12 cellular contexts compared by ENCODE assay signal in the genomic region with DNA sequence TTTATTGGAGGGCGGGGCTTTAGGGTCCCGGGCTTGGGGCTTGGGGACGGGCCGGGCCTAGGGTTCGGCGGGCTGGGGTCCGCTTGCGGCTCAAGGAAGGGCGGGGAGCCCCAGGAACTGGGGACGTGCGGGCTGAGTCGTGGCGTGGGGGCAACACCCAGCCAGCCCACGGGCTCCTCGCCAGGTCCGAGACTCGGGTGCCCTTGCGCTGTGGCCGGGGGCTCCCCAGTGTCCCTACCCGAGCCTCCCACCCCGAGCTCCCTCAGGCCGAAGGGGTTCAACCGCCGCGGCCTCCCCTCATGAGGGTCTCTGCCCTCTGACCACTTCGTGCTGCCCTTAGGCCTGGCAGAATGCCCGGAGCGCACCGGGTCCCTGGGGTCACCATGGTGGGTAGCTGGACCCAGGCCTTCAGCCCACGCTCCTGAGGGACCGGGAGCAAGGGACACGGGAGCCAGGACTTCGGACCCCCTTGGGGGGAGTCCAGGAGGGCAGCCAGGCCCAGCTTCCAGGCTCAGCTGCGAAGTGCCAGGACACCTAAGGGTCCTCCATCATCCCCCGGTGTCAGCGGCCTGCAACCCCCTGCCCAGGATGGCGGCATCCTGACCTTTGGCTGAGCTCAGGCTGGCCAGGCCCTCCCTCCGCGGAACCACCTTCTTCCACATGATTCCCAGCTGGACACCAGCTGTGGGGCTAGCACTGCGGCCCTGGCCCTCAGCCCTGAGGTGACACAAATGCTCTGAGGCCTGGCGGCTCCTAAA. TPM values are rescaled to one million over a fixed set of nuclear protein-coding genes. Genes with fewer than 3 reads are reported as not detected.
DNase-seq lines count a peak whose midpoint lies in the region; ATAC-seq and TF ChIP-seq lines count a peak whose summit lies in the region.
"Had no signal": no experiment of that assay in that cellular context is flagged by ENCODE, and none has a peak within 500 bp of the region (broad histone marks: within the 10 kb centered on the region; RNA-seq: fewer than 3 reads in every experiment).

No MANE protein-coding gene starts in this region.

- no peak for ATAC-seq in mucosa of descending colon

- TF ChIP-seq CTCF in fibroblast of villous mesenchyme (IDR thresholded peaks at IDR 0.05; ENCODE audit: insufficient read depth, low read depth, low read length): no peak
- no peak for TF ChIP-seq CTCF in mucosa of descending colon (IDR thresholded peaks at IDR 0.05)
- no peak for TF ChIP-seq CTCF in type B pancreatic cell (conservative IDR thresholded peaks at IDR 0.05)

- H3K27me3 ChIP-seq in SJCRH30: no peaks in the 10 kb centered on the region

- H3K27ac ChIP-seq in SJCRH30: no peak overlapping the region

- DNase-seq in activated naive CD4-positive, alpha-beta T cell treated with anti-CD3 and anti-CD28 coated beads for 36 hours: no peak
- peak; percentile 8 for DNase-seq in fibroblast of villous mesenchyme (ENCODE audit: low read depth)
- peak in 2 of 3 donors; percentile 71 to 82 for DNase-seq in mucosa of descending colon
- DNase-seq in type B pancreatic cell (ENCODE audit: extremely low spot score, unreplicated experiment): no peak
- no peak for DNase-seq in dedifferentiated amniotic fluid mesenchymal stem cell (ENCODE audit: extremely low spot score)
- no peak for DNase-seq in SJCRH30
- no peak for DNase-seq in NCI-H2107 treated with DMSO at 0.1 percent for 48 hours (lab: John Stamatoyannopoulos, UW; ENCODE audit: unreplicated experiment)
- DNase-seq: ACHN, NCI-H2081 had no signal

- H3K9me3 ChIP-seq in mucosa of descending colon: no peaks in the 10 kb centered on the region
- no peaks in the 10 kb centered on the region for H3K9me3 ChIP-seq in SJCRH30 (replicated peaks)

- H3K9me3 Mint-ChIP-seq in activated naive CD4-positive, alpha-beta T cell treated with anti-CD3 and anti-CD28 coated beads, Interleukin-2, amount 50 U/mL, for 24 hours: no peaks in the 10 kb centered on the region
- no peaks in the 10 kb centered on the region for H3K9me3 Mint-ChIP-seq in activated naive CD4-positive, alpha-beta T cell treated with anti-CD3 and anti-CD28 coated beads for 36 hours
- no peaks in the 10 kb centered on the region for H3K9me3 Mint-ChIP-seq in type B pancreatic cell

- no peaks in the 10 kb centered on the region for H3K36me3 ChIP-seq in mucosa of descending colon (ENCODE audit: low read depth)
- H3K36me3 ChIP-seq in SJCRH30: no peaks in the 10 kb centered on the region

- CTCF ChIA-PET in activated naive CD4-positive, alpha-beta T cell treated with anti-CD3 and anti-CD28 coated beads for 36 hours (lab: Charles Lee): no interaction called here

- H3K4me1 Mint-ChIP-seq in activated naive CD4-positive, alpha-beta T cell treated with anti-CD3 and anti-CD28 coated beads, Interleukin-2, amount 50 U/mL, for 24 hours: no peaks in the 10 kb centered on the region
- peaks cover 3% of the 10 kb centered on the region for H3K4me1 Mint-ChIP-seq in activated naive CD4-positive, alpha-beta T cell treated with anti-CD3 and anti-CD28 coated beads for 36 hours (ENCODE audit: low read depth)
- H3K4me1 Mint-ChIP-seq in type B pancreatic cell (ENCODE audit: unreplicated experiment): peaks cover 10% of the 10 kb centered on the region

- H3K27ac Mint-ChIP-seq in activated naive CD4-positive, alpha-beta T cell treated with anti-CD3 and anti-CD28 coated beads, Interleukin-2, amount 50 U/mL, for 24 hours: no peak overlapping the region
- H3K27ac Mint-ChIP-seq in activated naive CD4-positive, alpha-beta T cell treated with anti-CD3 and anti-CD28 coated beads for 36 hours: no peak overlapping the region
- H3K27ac Mint-ChIP-seq in type B pancreatic cell: no peak overlapping the region

- H3K4me3 Mint-ChIP-seq in activated naive CD4-positive, alpha-beta T cell treated with anti-CD3 and anti-CD28 coated beads, Interleukin-2, amount 50 U/mL, for 24 hours: peak overlapping the region; percentile 15
- H3K4me3 Mint-ChIP-seq in activated naive CD4-positive, alpha-beta T cell treated with anti-CD3 and anti-CD28 coated beads for 36 hours: no peak overlapping the region
- H3K4me3 Mint-ChIP-seq in type B pancreatic cell: peak overlapping the region; percentile 45

- H3K4me3 ChIP-seq in fibroblast of villous mesenchyme (ENCODE audit: low read depth, low read length): no peak overlapping the region
- H3K4me3 ChIP-seq in mucosa of descending colon: no peak overlapping the region
- H3K4me3 ChIP-seq in SJCRH30: no peak overlapping the region

- H3K4me1 ChIP-seq in mucosa of descending colon (ENCODE audit: low read depth) (peaks cover 13% of the 10 kb centered on the region), SJCRH30 (no peaks in the 10 kb centered on the region)

- intact Hi-C loops in activated naive CD4-positive, alpha-beta T cell treated with anti-CD3 and anti-CD28 coated beads for 36 hours (cut with micrococcal nuclease): loop anchor here (1.0 kb wide), 1 partner anchor 96 kb away; no protein-coding TSS in a partner anchor
- intact Hi-C loops in mucosa of descending colon (cut with DNase I, micrococcal nuclease): no loop called here

- H3K36me3 Mint-ChIP-seq in activated naive CD4-positive, alpha-beta T cell treated with anti-CD3 and anti-CD28 coated beads, Interleukin-2, amount 50 U/mL, for 24 hours: no peaks in the 10 kb centered on the region
- peaks cover 7% of the 10 kb centered on the region for H3K36me3 Mint-ChIP-seq in activated naive CD4-positive, alpha-beta T cell treated with anti-CD3 and anti-CD28 coated beads for 36 hours (ENCODE audit: low read depth)
- peaks cover 10% of the 10 kb centered on the region for H3K36me3 Mint-ChIP-seq in type B pancreatic cell

- H3K27me3 Mint-ChIP-seq in activated naive CD4-positive, alpha-beta T cell treated with anti-CD3 and anti-CD28 coated beads, Interleukin-2, amount 50 U/mL, for 24 hours: no peaks in the 10 kb centered on the region
- no peaks in the 10 kb centered on the region for H3K27me3 Mint-ChIP-seq in activated naive CD4-positive, alpha-beta T cell treated with anti-CD3 and anti-CD28 coated beads for 36 hours (ENCODE audit: low read depth)
- no peaks in the 10 kb centered on the region for H3K27me3 Mint-ChIP-seq in type B pancreatic cell

RNA-seq across cellular contexts. Expression of a gene that starts 0.5 kb away (rescaled TPM):
- 10 to 100 TPM; 29.9 to 34.9 TPM for total RNA-seq in activated naive CD4-positive, alpha-beta T cell treated with anti-CD3 and anti-CD28 coated beads for 36 hours
- total RNA-seq in fibroblast of villous mesenchyme (7.3 and 13.2 TPM in 2 replicates), mucosa of descending colon (10 to 100 TPM; 13.5 to 22.2 (median 18.8) TPM), type B pancreatic cell (ENCODE audit: low replicate concordance) (20.4 and 21.7 TPM in 2 replicates)
- total RNA-seq in SJCRH30 (2014; rRNA removed; shearing (Covaris generic)): not detected in 2 replicates

RNA-seq across cellular contexts. Expression of a gene that starts 11.2 kb away (rescaled TPM):
- total RNA-seq in activated naive CD4-positive, alpha-beta T cell treated with anti-CD3 and anti-CD28 coated beads for 36 hours: not detected
- not detected in 2 replicates for total RNA-seq in fibroblast of villous mesenchyme
- 100 to 1,000 TPM in 2 of 3 donors, 10 to 100 TPM in 1; 69.0 to 215 (median 106) TPM for total RNA-seq in mucosa of descending colon
- total RNA-seq in type B pancreatic cell (ENCODE audit: low replicate concordance): 1.3 and 2.8 TPM in 2 replicates
- not detected in 2 replicates for total RNA-seq in SJCRH30 (2014; rRNA removed; shearing (Covaris generic))
- total RNA-seq: activated CD8-positive, alpha-beta memory T cell treated with anti-CD3 and anti-CD28 coated beads for 36 hours; ureter had no signal

RNA-seq across cellular contexts. Expression of a gene that starts 14.8 kb away (rescaled TPM):
- total RNA-seq in activated naive CD4-positive, alpha-beta T cell treated with anti-CD3 and anti-CD28 coated beads for 36 hours: 10 to 100 TPM; 45.8 to 48.7 TPM
- total RNA-seq in fibroblast of villous mesenchyme (50.3 and 59.6 TPM in 2 replicates), mucosa of descending colon (100 to 1,000 TPM in 2 of 3 donors, 10 to 100 TPM in 1; 97.7 to 180 (median 151) TPM), type B pancreatic cell (ENCODE audit: low replicate concordance) (106 and 127 TPM in 2 replicates)
- 63.6 and 65.7 TPM in 2 replicates for total RNA-seq in SJCRH30 (2014; rRNA removed; shearing (Covaris generic))

RNA-seq across cellular contexts. Expression of a gene that starts 20.7 kb away (rescaled TPM):
- 1 to 10 TPM; 4.4 to 5.0 TPM for total RNA-seq in activated naive CD4-positive, alpha-beta T cell treated with anti-CD3 and anti-CD28 coated beads for 36 hours
- total RNA-seq in fibroblast of villous mesenchyme (6.4 and 7.8 TPM in 2 replicates), mucosa of descending colon (1 to 10 TPM; 7.5 to 9.3 (median 8.3) TPM), type B pancreatic cell (ENCODE audit: low replicate concordance) (6.9 and 8.2 TPM in 2 replicates)
- total RNA-seq in SJCRH30 (2014; rRNA removed; shearing (Covaris generic)): not detected in 2 replicates

RNA-seq across cellular contexts. Expression of a gene that starts 21.6 kb away (rescaled TPM):
- not detected for total RNA-seq in activated naive CD4-positive, alpha-beta T cell treated with anti-CD3 and anti-CD28 coated beads for 36 hours
- total RNA-seq in fibroblast of villous mesenchyme (not detected in 2 replicates), mucosa of descending colon (1 to 10 TPM in 2 of 3 donors, not detected in 1; 1.1 to 7.5 TPM), type B pancreatic cell (ENCODE audit: low replicate concordance) (3.6 and 8.5 TPM in 2 replicates)
- total RNA-seq in SJCRH30 (2014; rRNA removed; shearing (Covaris generic)): not detected in 2 replicates
- total RNA-seq: activated CD8-positive, alpha-beta memory T cell treated with anti-CD3 and anti-CD28 coated beads for 36 hours; ureter had no signal

Comparison
In these comparisons a context has a peak if more than half of its experiments do, and no peak if none do; other contexts are left out.
1. DNase-seq: peak in fibroblast of villous mesenchyme (single experiment) and mucosa of descending colon (2 of 3); none in activated naive CD4-positive, alpha-beta T cell treated with anti-CD3 and anti-CD28 coated beads for 36 hours (single experiment), type B pancreatic cell (single experiment), dedifferentiated amniotic fluid mesenchymal stem cell (single experiment), SJCRH30 (0 of 2) and NCI-H2107 treated with DMSO at 0.1 percent for 48 hours (single experiment).
2. RNA of a gene that starts 11.2 kb away (total RNA-seq): 69.0 to 215 TPM in mucosa of descending colon; 1.3 to 2.8 TPM in type B pancreatic cell, not detected in activated naive CD4-positive, alpha-beta T cell treated with anti-CD3 and anti-CD28 coated beads for 36 hours, not detected in fibroblast of villous mesenchyme and not detected in SJCRH30; every median in the first group is over 10 times any median in the second.